1 cellular context compared by ENCODE assay signal in the genomic region with DNA sequence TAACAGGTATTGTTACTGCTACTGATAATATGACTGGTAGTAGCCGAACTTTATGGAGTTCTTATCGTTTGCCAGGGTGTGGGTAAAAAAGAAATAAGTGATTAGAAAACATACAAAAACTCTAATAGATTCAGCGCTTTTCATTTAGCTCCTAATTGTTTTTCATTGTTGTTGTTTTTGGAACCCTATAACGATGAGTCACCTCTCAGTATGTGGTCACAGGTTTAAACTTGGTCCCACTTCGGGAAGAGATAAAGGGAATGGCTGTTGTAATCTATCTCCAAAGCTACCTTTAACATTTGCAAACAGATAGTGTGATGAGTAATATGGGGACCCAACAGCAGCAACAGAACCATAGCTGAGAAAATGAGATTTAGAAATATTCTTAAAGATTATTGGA.
A peak's percentile ranks its signal among the peaks of the same experiment; 100 is the strongest.
TF ChIP-seq lines count a peak whose summit lies in the region.

No MANE protein-coding gene starts in this region.

TF ChIP-seq in H1, 55 proteins besides CTCF, POLR2A, EP300 and RAD21:
- peak; percentile 59; the same call in 1 of the 2 replicates for TF ChIP-seq JUND (IDR thresholded peaks at IDR 0.05; ENCODE audit: low read length)
- TF ChIP-seq POLR2AphosphoS5 (IDR thresholded peaks at IDR 0.05; ENCODE audit: low read depth, low read length), result no peak
- no peak for TF ChIP-seq ZNF274 (IDR thresholded peaks at IDR 0.05; ENCODE audit: borderline replicate concordance, extremely low read depth, low read length)
- TF ChIP-seq HDAC2 (IDR thresholded peaks at IDR 0.05; ENCODE audit: borderline replicate concordance in 1 of 2, low read depth in 2 of 2, low read length in 2 of 2), result no peak
- TF ChIP-seq CEBPB (IDR thresholded peaks at IDR 0.05; ENCODE audit: low read depth, low read length), result no peak
- TF ChIP-seq, protein P1, sequence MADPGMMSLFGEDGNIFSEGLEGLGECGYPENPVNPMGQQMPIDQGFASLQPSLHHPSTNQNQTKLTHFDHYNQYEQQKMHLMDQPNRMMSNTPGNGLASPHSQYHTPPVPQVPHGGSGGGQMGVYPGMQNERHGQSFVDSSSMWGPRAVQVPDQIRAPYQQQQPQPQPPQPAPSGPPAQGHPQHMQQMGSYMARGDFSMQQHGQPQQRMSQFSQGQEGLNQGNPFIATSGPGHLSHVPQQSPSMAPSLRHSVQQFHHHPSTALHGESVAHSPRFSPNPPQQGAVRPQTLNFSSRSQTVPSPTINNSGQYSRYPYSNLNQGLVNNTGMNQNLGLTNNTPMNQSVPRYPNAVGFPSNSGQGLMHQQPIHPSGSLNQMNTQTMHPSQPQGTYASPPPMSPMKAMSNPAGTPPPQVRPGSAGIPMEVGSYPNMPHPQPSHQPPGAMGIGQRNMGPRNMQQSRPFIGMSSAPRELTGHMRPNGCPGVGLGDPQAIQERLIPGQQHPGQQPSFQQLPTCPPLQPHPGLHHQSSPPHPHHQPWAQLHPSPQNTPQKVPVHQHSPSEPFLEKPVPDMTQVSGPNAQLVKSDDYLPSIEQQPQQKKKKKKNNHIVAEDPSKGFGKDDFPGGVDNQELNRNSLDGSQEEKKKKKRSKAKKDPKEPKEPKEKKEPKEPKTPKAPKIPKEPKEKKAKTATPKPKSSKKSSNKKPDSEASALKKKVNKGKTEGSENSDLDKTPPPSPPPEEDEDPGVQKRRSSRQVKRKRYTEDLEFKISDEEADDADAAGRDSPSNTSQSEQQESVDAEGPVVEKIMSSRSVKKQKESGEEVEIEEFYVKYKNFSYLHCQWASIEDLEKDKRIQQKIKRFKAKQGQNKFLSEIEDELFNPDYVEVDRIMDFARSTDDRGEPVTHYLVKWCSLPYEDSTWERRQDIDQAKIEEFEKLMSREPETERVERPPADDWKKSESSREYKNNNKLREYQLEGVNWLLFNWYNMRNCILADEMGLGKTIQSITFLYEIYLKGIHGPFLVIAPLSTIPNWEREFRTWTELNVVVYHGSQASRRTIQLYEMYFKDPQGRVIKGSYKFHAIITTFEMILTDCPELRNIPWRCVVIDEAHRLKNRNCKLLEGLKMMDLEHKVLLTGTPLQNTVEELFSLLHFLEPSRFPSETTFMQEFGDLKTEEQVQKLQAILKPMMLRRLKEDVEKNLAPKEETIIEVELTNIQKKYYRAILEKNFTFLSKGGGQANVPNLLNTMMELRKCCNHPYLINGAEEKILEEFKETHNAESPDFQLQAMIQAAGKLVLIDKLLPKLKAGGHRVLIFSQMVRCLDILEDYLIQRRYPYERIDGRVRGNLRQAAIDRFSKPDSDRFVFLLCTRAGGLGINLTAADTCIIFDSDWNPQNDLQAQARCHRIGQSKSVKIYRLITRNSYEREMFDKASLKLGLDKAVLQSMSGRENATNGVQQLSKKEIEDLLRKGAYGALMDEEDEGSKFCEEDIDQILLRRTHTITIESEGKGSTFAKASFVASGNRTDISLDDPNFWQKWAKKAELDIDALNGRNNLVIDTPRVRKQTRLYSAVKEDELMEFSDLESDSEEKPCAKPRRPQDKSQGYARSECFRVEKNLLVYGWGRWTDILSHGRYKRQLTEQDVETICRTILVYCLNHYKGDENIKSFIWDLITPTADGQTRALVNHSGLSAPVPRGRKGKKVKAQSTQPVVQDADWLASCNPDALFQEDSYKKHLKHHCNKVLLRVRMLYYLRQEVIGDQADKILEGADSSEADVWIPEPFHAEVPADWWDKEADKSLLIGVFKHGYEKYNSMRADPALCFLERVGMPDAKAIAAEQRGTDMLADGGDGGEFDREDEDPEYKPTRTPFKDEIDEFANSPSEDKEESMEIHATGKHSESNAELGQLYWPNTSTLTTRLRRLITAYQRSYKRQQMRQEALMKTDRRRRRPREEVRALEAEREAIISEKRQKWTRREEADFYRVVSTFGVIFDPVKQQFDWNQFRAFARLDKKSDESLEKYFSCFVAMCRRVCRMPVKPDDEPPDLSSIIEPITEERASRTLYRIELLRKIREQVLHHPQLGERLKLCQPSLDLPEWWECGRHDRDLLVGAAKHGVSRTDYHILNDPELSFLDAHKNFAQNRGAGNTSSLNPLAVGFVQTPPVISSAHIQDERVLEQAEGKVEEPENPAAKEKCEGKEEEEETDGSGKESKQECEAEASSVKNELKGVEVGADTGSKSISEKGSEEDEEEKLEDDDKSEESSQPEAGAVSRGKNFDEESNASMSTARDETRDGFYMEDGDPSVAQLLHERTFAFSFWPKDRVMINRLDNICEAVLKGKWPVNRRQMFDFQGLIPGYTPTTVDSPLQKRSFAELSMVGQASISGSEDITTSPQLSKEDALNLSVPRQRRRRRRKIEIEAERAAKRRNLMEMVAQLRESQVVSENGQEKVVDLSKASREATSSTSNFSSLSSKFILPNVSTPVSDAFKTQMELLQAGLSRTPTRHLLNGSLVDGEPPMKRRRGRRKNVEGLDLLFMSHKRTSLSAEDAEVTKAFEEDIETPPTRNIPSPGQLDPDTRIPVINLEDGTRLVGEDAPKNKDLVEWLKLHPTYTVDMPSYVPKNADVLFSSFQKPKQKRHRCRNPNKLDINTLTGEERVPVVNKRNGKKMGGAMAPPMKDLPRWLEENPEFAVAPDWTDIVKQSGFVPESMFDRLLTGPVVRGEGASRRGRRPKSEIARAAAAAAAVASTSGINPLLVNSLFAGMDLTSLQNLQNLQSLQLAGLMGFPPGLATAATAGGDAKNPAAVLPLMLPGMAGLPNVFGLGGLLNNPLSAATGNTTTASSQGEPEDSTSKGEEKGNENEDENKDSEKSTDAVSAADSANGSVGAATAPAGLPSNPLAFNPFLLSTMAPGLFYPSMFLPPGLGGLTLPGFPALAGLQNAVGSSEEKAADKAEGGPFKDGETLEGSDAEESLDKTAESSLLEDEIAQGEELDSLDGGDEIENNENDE (IDR thresholded peaks at IDR 0.05; ENCODE audit: insufficient replicate concordance, low read length), result no peak
- TF ChIP-seq GABPA (IDR thresholded peaks at IDR 0.05; ENCODE audit: borderline replicate concordance, insufficient read depth, low read length), result no peak
- TF ChIP-seq, protein P2, sequence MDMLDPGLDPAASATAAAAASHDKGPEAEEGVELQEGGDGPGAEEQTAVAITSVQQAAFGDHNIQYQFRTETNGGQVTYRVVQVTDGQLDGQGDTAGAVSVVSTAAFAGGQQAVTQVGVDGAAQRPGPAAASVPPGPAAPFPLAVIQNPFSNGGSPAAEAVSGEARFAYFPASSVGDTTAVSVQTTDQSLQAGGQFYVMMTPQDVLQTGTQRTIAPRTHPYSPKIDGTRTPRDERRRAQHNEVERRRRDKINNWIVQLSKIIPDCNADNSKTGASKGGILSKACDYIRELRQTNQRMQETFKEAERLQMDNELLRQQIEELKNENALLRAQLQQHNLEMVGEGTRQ (IDR thresholded peaks at IDR 0.05; ENCODE audit: low read length), result no peak
- no peak for TF ChIP-seq SRF (IDR thresholded peaks at IDR 0.05; ENCODE audit: low read depth, low read length)
